Comparison of ENCODE assay signal across 18 cellular contexts in the genomic region with DNA sequence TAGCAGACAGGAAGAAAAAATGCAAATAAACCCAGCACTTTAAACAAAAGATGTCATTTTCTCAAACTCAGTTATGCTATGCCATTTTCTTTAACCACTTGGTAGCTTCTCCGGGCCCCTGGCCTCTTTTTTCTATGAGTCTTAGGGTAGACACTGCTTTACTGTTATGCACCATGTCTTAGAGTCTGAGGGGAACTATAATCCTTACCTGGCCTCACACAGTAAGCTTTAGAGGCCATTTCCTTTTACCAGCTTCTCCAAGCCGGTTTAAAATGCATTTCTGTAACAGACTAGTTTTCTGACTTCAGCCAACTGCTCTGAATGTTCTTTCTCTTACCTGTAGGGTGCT.
DNase-seq lines count a peak whose midpoint lies in the region; ATAC-seq, FAIRE-seq and TF ChIP-seq lines count a peak whose summit lies in the region.
"Had no signal": no experiment of that assay in that cellular context is flagged by ENCODE, and none has a peak within 500 bp of the region (broad histone marks: within the 10 kb centered on the region; RNA-seq: fewer than 3 reads in every experiment).

No MANE protein-coding gene starts in this region.

- no peaks in the 10 kb centered on the region for H4K20me1 ChIP-seq in astrocyte (ENCODE audit: insufficient read depth, low read length)

- no peak for TF ChIP-seq EP300 in stomach (IDR thresholded peaks at IDR 0.05)

- WGBS in mesodermal cell (ENCODE audit: insufficient coverage in 2 of 2), 2 experiments = 55 to 100% methylated on average over 1 of the region's 2 CpGs
- 77 to 89% (median 83%) methylated on average over 2 of the region's 2 CpGs for WGBS in stomach, 5 donors
- 60 to 75% methylated on average over 1 to 2 of the region's 2 CpGs for WGBS in endodermal cell (ENCODE audit: insufficient coverage in 1 of 2, insufficient read length in 1 of 2), 2 experiments

- no peaks in the 10 kb centered on the region for H3K79me2 ChIP-seq in astrocyte (ENCODE audit: insufficient read depth, low read length)

- H3K4me3 ChIP-seq in HUES6 (ENCODE audit: low read depth, low read length) (no peak overlapping the region), astrocyte (ENCODE audit: insufficient read depth, low read depth, low read length) (no peak overlapping the region), mesodermal cell (ENCODE audit: extremely low read depth, insufficient read depth, low read length, poor library complexity, severe bottlenecking) (no peak overlapping the region), stomach (no peak overlapping the region), endodermal cell (ENCODE audit: low read length) (no peak overlapping the region)
- H3K4me3 ChIP-seq: SJCRH30 had no signal

- H3K27ac ChIP-seq in HUES6 (ENCODE audit: low read depth, low read length) (peak overlapping the region; percentile 37; the same call in 1 of the 2 replicates), astrocyte (ENCODE audit: low read depth, low read length) (peak overlapping the region; percentile 30), mesodermal cell (ENCODE audit: low read depth, low read length, severe bottlenecking) (peak overlapping the region; percentile 85), stomach (peak overlapping the region in 4 of 5 donors; percentile 17 to 65 (median 42)), endodermal cell (ENCODE audit: low read depth, low read length) (no peak overlapping the region)
- H3K27ac ChIP-seq: SJCRH30 had no signal

- peak overlapping the region; percentile 36 for H3K4me2 ChIP-seq in astrocyte (ENCODE audit: low read length)

- intact Hi-C loops in stomach (cut with DNase I; ENCODE audit: low total_unique reads) = no loop called here

- FAIRE-seq in astrocyte (lab: Jason Lieb, UNC) = no peak
- FAIRE-seq: colon, HepG2 had no signal

- H3K9me3 ChIP-seq in HUES6 (ENCODE audit: control insufficient read depth, insufficient read depth, low read depth, low read length) (no peaks in the 10 kb centered on the region), astrocyte (ENCODE audit: insufficient read depth, low read depth, low read length) (no peaks in the 10 kb centered on the region), mesodermal cell (ENCODE audit: control insufficient read depth, low read length) (no peaks in the 10 kb centered on the region), stomach (no peaks in the 10 kb centered on the region), endodermal cell (ENCODE audit: control insufficient read depth, low read length) (no peaks in the 10 kb centered on the region)
- H3K9me3 ChIP-seq: Caco-2, SJCRH30 had no signal

- ATAC-seq in GM21515 (IDR thresholded peaks at IDR 0.05; ENCODE audit: unreplicated experiment) = no peak
- no peak for ATAC-seq in HG02610 (IDR thresholded peaks at IDR 0.05; ENCODE audit: unreplicated experiment)
- ATAC-seq: activated CD4-positive, CD25-positive, alpha-beta regulatory T cell treated with anti-CD3 and anti-CD28 coated beads, Interleukin-2, amount 50 U/mL, for 24 hours; HepG2 had no signal

- H3K9ac ChIP-seq in HUES6 (ENCODE audit: low read length) (no peak overlapping the region), astrocyte (ENCODE audit: low read length) (no peak overlapping the region), endodermal cell (ENCODE audit: extremely low read depth, low read length, poor library complexity, severe bottlenecking) (no peak overlapping the region)

- H3K4me1 ChIP-seq in HUES6 (ENCODE audit: control insufficient read depth, insufficient read depth, low read length) (peaks cover 14% of the 10 kb centered on the region), astrocyte (ENCODE audit: insufficient read depth, low read length) (peaks cover 16% of the 10 kb centered on the region), mesodermal cell (ENCODE audit: control insufficient read depth, insufficient read depth, low read length, poor library complexity, severe bottlenecking) (peaks cover 16% of the 10 kb centered on the region), stomach (peaks cover 0 to 52% (median 26%) of the 10 kb centered on the region in 4 donors), endodermal cell (ENCODE audit: control insufficient read depth, insufficient read depth, low read length) (no peaks in the 10 kb centered on the region)

- no peaks in the 10 kb centered on the region for H3K9me3 Mint-ChIP-seq in astrocyte (ENCODE audit: unreplicated experiment)
- H3K9me3 Mint-ChIP-seq in endodermal cell = no peaks in the 10 kb centered on the region
- H3K9me3 Mint-ChIP-seq: activated T-helper 2 cell treated with anti-CD3 and anti-CD28 coated beads, Interferon-gamma antibody, Interleukin-2, Interleukin-4, amounts not matched to agents 10 μg/mL and 5 μg/mL and 100 μg/mL, durations not matched to agents 14 hours and 24 hours and 36 hours had no signal

- H3K36me3 ChIP-seq in HUES6 (ENCODE audit: control insufficient read depth, insufficient read depth, low read length) = no peaks in the 10 kb centered on the region
- H3K36me3 ChIP-seq in astrocyte (ENCODE audit: insufficient read depth, low read length) = no peaks in the 10 kb centered on the region
- H3K36me3 ChIP-seq in mesodermal cell (ENCODE audit: control insufficient read depth, insufficient read depth, low read length) = no peaks in the 10 kb centered on the region
- H3K36me3 ChIP-seq in stomach = peaks cover 7 to 22% (median 15%) of the 10 kb centered on the region in 4 donors
- H3K36me3 ChIP-seq in endodermal cell (ENCODE audit: control insufficient read depth, insufficient read depth, low read length) = no peaks in the 10 kb centered on the region
- H3K36me3 ChIP-seq: SJCRH30 had no signal

- H3K36me3 Mint-ChIP-seq in astrocyte (ENCODE audit: low read depth, unreplicated experiment) (peaks cover 3% of the 10 kb centered on the region), endodermal cell (ENCODE audit: low read depth) (no peaks in the 10 kb centered on the region)

- H3K27ac Mint-ChIP-seq in astrocyte (ENCODE audit: unreplicated experiment) (peak overlapping the region; percentile 56), endodermal cell (no peak overlapping the region)
- H3K27ac Mint-ChIP-seq: activated T-helper 2 cell treated with anti-CD3 and anti-CD28 coated beads, Interferon-gamma antibody, Interleukin-2, Interleukin-4, amounts not matched to agents 10 μg/mL and 5 μg/mL and 100 μg/mL, durations not matched to agents 14 hours and 24 hours and 36 hours had no signal

- no peaks in the 10 kb centered on the region for H3K27me3 ChIP-seq in HUES6 (ENCODE audit: control insufficient read depth, insufficient read depth, low read length)
- H3K27me3 ChIP-seq in astrocyte (ENCODE audit: insufficient read depth, low read length) = no peaks in the 10 kb centered on the region
- no peaks in the 10 kb centered on the region for H3K27me3 ChIP-seq in stomach
- H3K27me3 ChIP-seq in endodermal cell (ENCODE audit: control insufficient read depth, insufficient read depth, low read length, poor library complexity, severe bottlenecking) = no peaks in the 10 kb centered on the region
- H3K27me3 ChIP-seq: SJCRH30 had no signal

- H3K4me3 Mint-ChIP-seq in astrocyte (ENCODE audit: unreplicated experiment) (no peak overlapping the region), endodermal cell (no peak overlapping the region)

- peaks cover 26% of the 10 kb centered on the region for H3K4me1 Mint-ChIP-seq in astrocyte (ENCODE audit: low read depth, unreplicated experiment)
- H3K4me1 Mint-ChIP-seq in endodermal cell = no peaks in the 10 kb centered on the region

- H3K27me3 Mint-ChIP-seq in astrocyte (ENCODE audit: low read depth, unreplicated experiment) (no peaks in the 10 kb centered on the region), endodermal cell (ENCODE audit: insufficient read depth) (no peaks in the 10 kb centered on the region)

- no peak for TF ChIP-seq CTCF in astrocyte (IDR thresholded peaks at IDR 0.05; ENCODE audit: insufficient read depth, low read depth, low read length)
- no peak for TF ChIP-seq CTCF in stomach (IDR thresholded peaks at IDR 0.05)
- TF ChIP-seq CTCF in endodermal cell (conservative IDR thresholded peaks at IDR 0.05) = no peak

- TF ChIP-seq POLR2A in stomach (IDR thresholded peaks at IDR 0.05) = no peak

- H2AFZ ChIP-seq in astrocyte (ENCODE audit: low read depth, low read length) = no peak overlapping the region

- DNase-seq in astrocyte (ENCODE audit: low read depth) (no peak), stomach (no peak), endodermal cell (no peak)
- no peak for DNase-seq in activated effector memory CD4-positive, alpha-beta T cell treated with anti-CD3 and anti-CD28 coated beads, Interleukin-2, amount 50 U/mL, for 16 hours
- DNase-seq: Caco-2; NCI-H1694; retina; stimulated activated CD4-positive, alpha-beta T cell treated with anti-CD3 and anti-CD28 coated beads, Interleukin-2, amount 100 ng/mL, for 24 hours; T1000 had no signal
